ENCODE assay signal across 8 cellular contexts in genomic region chr12:31073527-31074332, GRCh38. TPM values are rescaled to one million over a fixed set of nuclear protein-coding genes. Genes with fewer than 3 reads are reported as not detected.
DNase-seq lines count a peak whose midpoint lies in the region; ATAC-seq and TF ChIP-seq lines count a peak whose summit lies in the region.
"Not testable (repeated sequence)": the region's sequence is repeated elsewhere in the genome, so short reads cannot be mapped to it uniquely, and the experiment has no call there.

Gene DDX11, plus strand, starts transcription at chr12:31073860. Its CDS starts 4,534 bp downstream, at chr12:31078394.

- TF ChIP-seq EP300 in gastroesophageal sphincter (IDR thresholded peaks at IDR 0.05), result not testable (repeated sequence)

- not testable (repeated sequence) for TF ChIP-seq CTCF in gastroesophageal sphincter (IDR thresholded peaks at IDR 0.05)

- not testable (repeated sequence) for H3K27me3 ChIP-seq in SJSA1 (replicated peaks); gastroesophageal sphincter

- 0 to 5% methylated on average over 7 to 8 of the region's 58 CpGs for WGBS in gastroesophageal sphincter (ENCODE audit: low coverage in 1 of 2), 2 donors

- H3K36me3 ChIP-seq in SJSA1, gastroesophageal sphincter: not testable (repeated sequence)

- peak within 1 kb of the TSS; percentile 82 for H3K27ac ChIP-seq in SJSA1
- H3K27ac ChIP-seq in gastroesophageal sphincter, result peak within 1 kb of the TSS; percentile 60 to 90 (median 78)

- peak; percentile 97 for ATAC-seq in gastroesophageal sphincter

- not testable (repeated sequence) for H3K4me1 ChIP-seq in SJSA1 (replicated peaks)
- peaks cover 0 to 20% (median 0%) of the 10 kb centered on the region in 3 donors for H3K4me1 ChIP-seq in gastroesophageal sphincter

- DNase-seq in GM03348 (ENCODE audit: low spot score) (peak; percentile 97), HEK293T (ENCODE audit: extremely low spot score) (peak; percentile 76), MV-4-11 (lab: John Stamatoyannopoulos, UW) (peak; percentile 89), SJSA1 (ENCODE audit: low read depth in 1 of 2, low spot score in 2 of 2) (peak; percentile 96 to 97), nucleus accumbens (lab: John Stamatoyannopoulos, UW) (peak; percentile 24 to 95 (median 82)), superior temporal gyrus (ENCODE audit: extremely low spot score) (peak; percentile 86)
- peak; percentile 81 to 87 (median 84) for DNase-seq in activated naive CD4-positive, alpha-beta T cell (lab: John Stamatoyannopoulos, UW)

- CTCF ChIA-PET in HEK293T (lab: Yijun Ruan, JAX), result not testable (repeated sequence)

- H3K9me3 ChIP-seq in SJSA1 (replicated peaks); gastroesophageal sphincter: not testable (repeated sequence)

- POLR2A ChIA-PET in HEK293T (lab: Yijun Ruan, JAX), result interaction anchor here (1.3 kb wide), 1 partner anchor 45 kb away, joined by 3 read pairs; no protein-coding TSS in a partner anchor

- peak in 1 of 2 donors; percentile 25 for TF ChIP-seq POLR2A in gastroesophageal sphincter (IDR thresholded peaks at IDR 0.05)

- H3K4me3 ChIP-seq in SJSA1 (peak within 1 kb of the TSS; percentile 44), gastroesophageal sphincter (peak within 1 kb of the TSS; percentile 61 to 62)

TF ChIP-seq in HEK293T, 16 proteins besides CTCF, POLR2A, EP300 and RAD21:
- peak; percentile 93 for TF ChIP-seq L3MBTL2 (conservative IDR thresholded peaks at IDR 0.05)
- TF ChIP-seq PKNOX1 (IDR thresholded peaks at IDR 0.05), result peak; percentile 98

RNA-seq across cellular contexts. Expression of gene DDX11, which starts in this region (rescaled TPM):
- 16.9 and 34.0 TPM in 2 replicates for total RNA-seq in SJSA1 (2014; rRNA removed; shearing (Covaris generic))
- total RNA-seq in gastroesophageal sphincter, result 10 to 100 TPM in 2 of 4 donors, 1 to 10 TPM in 2; 3.6 to 25.5 (median 12.1) TPM

Comparison
In these comparisons a context has a peak if more than half of its experiments do, and no peak if none do; other contexts are left out.
1. Peak in every context shown above with its lines: DNase-seq, ATAC-seq, H3K4me3 ChIP-seq and H3K27ac ChIP-seq.